In genomic region chr20:34302723-34303528, GRCh38 we compare ENCODE assay signal across 8 cellular contexts. TPM values are rescaled to one million over a fixed set of nuclear protein-coding genes. Genes with fewer than 3 reads are reported as not detected.
A peak's percentile ranks its signal among the peaks of the same experiment; 100 is the strongest.
DNase-seq lines count a peak whose midpoint lies in the region; ATAC-seq, FAIRE-seq and TF ChIP-seq lines count a peak whose summit lies in the region.

Gene AHCY, minus strand, starts transcription at chr20:34303355. Its CDS starts 85 bp downstream, at chr20:34303270.

- DNase-seq in D721Med (ENCODE audit: insufficient read length, low spot score) = peak; percentile 81
- peak; percentile 90 for DNase-seq in HuH-7.5 (ENCODE audit: low spot score)
- DNase-seq in OCI-LY7 (ENCODE audit: low spot score) = peak; percentile 96
- peak; percentile 92 for DNase-seq in activated T-cell treated with anti-CD3 and anti-CD28 coated beads for 24 hours (ENCODE audit: low read depth)
- DNase-seq in epithelial cell of esophagus (ENCODE audit: low read depth) = peak; percentile 99
- DNase-seq in mucosa of descending colon = peak; percentile 98 to 99 (median 98)
- peak; percentile 93 for DNase-seq in stimulated activated CD8-positive, alpha-beta memory T cell treated with anti-CD3 and anti-CD28 coated beads, Interleukin-4, amount 100 ng/mL, for 24 hours (ENCODE audit: low read depth)

- peaks cover 41% of the 10 kb centered on the region for H3K4me1 ChIP-seq in OCI-LY7 (ENCODE audit: insufficient read depth, low read length, poor library complexity, severe bottlenecking)
- H3K4me1 ChIP-seq in mucosa of descending colon (ENCODE audit: low read depth) = peaks cover 27% of the 10 kb centered on the region

- peak within 1 kb of the TSS; percentile 22 for H2AFZ ChIP-seq in OCI-LY7 (ENCODE audit: low read length)

- ATAC-seq in GM21526 (IDR thresholded peaks at IDR 0.05; ENCODE audit: low FRiP score, unreplicated experiment) (peak; percentile 84), mucosa of descending colon (peak; percentile 97)

- TF ChIP-seq CTCF in D721Med (IDR thresholded peaks at IDR 0.05; ENCODE audit: insufficient read depth, missing control alignments) (no peak), OCI-LY7 (conservative IDR thresholded peaks at IDR 0.05; ENCODE audit: low read length) (no peak; the same call in 1 of the 2 replicates), epithelial cell of esophagus (IDR thresholded peaks at IDR 0.05; ENCODE audit: insufficient read depth, low read depth, low read length, missing control alignments) (no peak), mucosa of descending colon (IDR thresholded peaks at IDR 0.05) (no peak)

- POLR2A ChIA-PET in OCI-LY7 (lab: Charles Lee) = interaction anchor here (0.8 to 2.1 kb wide), 5 partner anchors 10 to 713 kb away, joined by 3 to 6 read pairs (median 4); partner anchors contain the start of gene ITCH

- intact Hi-C loops in OCI-LY7 (cut with micrococcal nuclease; ENCODE audit: unreplicated experiment) = loop anchor here (2.0 kb wide), 2 partner anchors 214 to 402 kb away; partner anchors contain the start of genes DYNLRB1 and TP53INP2
- intact Hi-C loops in mucosa of descending colon (cut with DNase I, micrococcal nuclease) = no loop called here

- H4K20me1 ChIP-seq in OCI-LY7 (ENCODE audit: insufficient read depth, low read length) = peaks cover 13% of the 10 kb centered on the region; the same call in 1 of the 2 replicates

- H3K9me3 ChIP-seq in OCI-LY7 (ENCODE audit: low read length) = no peaks in the 10 kb centered on the region
- H3K9me3 ChIP-seq in mucosa of descending colon = no peaks in the 10 kb centered on the region

- CTCF ChIA-PET in OCI-LY7 (lab: Charles Lee; ENCODE audit: unreplicated experiment) = no interaction called here

- FAIRE-seq in D721Med (lab: Jason Lieb, UNC) = no peak

- H3K27ac ChIP-seq in OCI-LY7 (ENCODE audit: low read depth, low read length, poor library complexity, severe bottlenecking) = peak within 1 kb of the TSS; percentile 58

- H3K36me3 ChIP-seq in OCI-LY7 (ENCODE audit: insufficient read depth, low read length) = peaks cover 31% of the 10 kb centered on the region
- no peaks in the 10 kb centered on the region for H3K36me3 ChIP-seq in mucosa of descending colon (ENCODE audit: low read depth)

- peaks cover 45% of the 10 kb centered on the region for H3K79me2 ChIP-seq in OCI-LY7 (ENCODE audit: insufficient read depth, low read depth, low read length)

- H3K4me3 ChIP-seq in OCI-LY7 (ENCODE audit: low read depth, low read length, poor library complexity, severe bottlenecking) = peak within 1 kb of the TSS; percentile 81
- H3K4me3 ChIP-seq in epithelial cell of esophagus (ENCODE audit: low read length) = peak within 1 kb of the TSS; percentile 89
- H3K4me3 ChIP-seq in mucosa of descending colon = peak within 1 kb of the TSS; percentile 60

- no TSS peak for BruUV-seq in OCI-LY7 (replicated peaks; lab: Mats Ljungman, UMichigan)

- H3K9me2 ChIP-seq in OCI-LY7 (ENCODE audit: insufficient read depth, low read length) = no peaks in the 10 kb centered on the region

- H3K4me2 ChIP-seq in OCI-LY7 (ENCODE audit: low read length) = peak within 1 kb of the TSS; percentile 68

RNA-seq across cellular contexts. Expression of gene AHCY, which starts in this region (rescaled TPM):
- total RNA-seq in OCI-LY7 (2014; rRNA removed; shearing (Covaris generic)) = 121 and 133 TPM in 2 replicates
- 203 and 218 TPM in 2 replicates for total RNA-seq in OCI-LY7 (2022)
- total RNA-seq in mucosa of descending colon = 10 to 100 TPM; 71.5 to 98.6 (median 74.3) TPM

Comparison
In these comparisons a context has a peak if more than half of its experiments do, and no peak if none do; other contexts are left out.
1. Peak in every context shown above with its lines: DNase-seq, ATAC-seq, H3K4me3 ChIP-seq and H3K27ac ChIP-seq.